ENCODE assay signal across 14 cellular contexts in genomic region chr4:11011249-11011648, GRCh38.
"Had no signal": no experiment of that assay in that cellular context is flagged by ENCODE, and none has a peak within 500 bp of the region (broad histone marks: within the 10 kb centered on the region; RNA-seq: fewer than 3 reads in every experiment).

No MANE protein-coding gene starts in this region.

- H3K27me3 Mint-ChIP-seq: activated CD4-positive, alpha-beta memory T cell treated with anti-CD3 and anti-CD28 coated beads for 36 hours; activated naive CD4-positive, alpha-beta T cell treated with anti-CD3 and anti-CD28 coated beads, Interleukin-2, amount 10 ng/mL, durations not matched to agents 7 days and 5 days; activated T-cell treated with anti-CD3 and anti-CD28 coated beads, Interleukin-2, amount 50 U/mL, for 24 hours had no signal

- H3K4me1 ChIP-seq: esophagus squamous epithelium, left ventricle myocardium inferior, parathyroid adenoma, stomach, testis had no signal

- H3K4me3 Mint-ChIP-seq: activated CD4-positive, alpha-beta memory T cell treated with anti-CD3 and anti-CD28 coated beads for 36 hours; activated naive CD4-positive, alpha-beta T cell treated with anti-CD3 and anti-CD28 coated beads, Interleukin-2, amount 10 ng/mL, durations not matched to agents 7 days and 5 days; activated T-cell treated with anti-CD3 and anti-CD28 coated beads, Interleukin-2, amount 50 U/mL, for 24 hours; memory B cell; naive thymus-derived CD8-positive, alpha-beta T cell had no signal

- DNase-seq: activated CD4-positive, alpha-beta memory T cell treated with anti-CD3 and anti-CD28 coated beads for 36 hours; activated naive CD4-positive, alpha-beta T cell treated with anti-CD3 and anti-CD28 coated beads, Interleukin-2, amount 10 ng/mL, durations not matched to agents 7 days and 5 days; activated T-cell treated with anti-CD3 and anti-CD28 coated beads, Interleukin-2, amount 50 U/mL, for 24 hours; esophagus squamous epithelium; hippocampal formation; left ventricle myocardium inferior; mucosa of descending colon; naive thymus-derived CD8-positive, alpha-beta T cell; stimulated activated CD4-positive, alpha-beta T cell treated with anti-CD3 and anti-CD28 coated beads, Interleukin-1b, Interleukin-23, amount 100 ng/mL, for 48 hours; stomach; testis; WERI-Rb-1 had no signal

- H3K9me3 Mint-ChIP-seq: activated CD4-positive, alpha-beta memory T cell treated with anti-CD3 and anti-CD28 coated beads for 36 hours; activated T-cell treated with anti-CD3 and anti-CD28 coated beads, Interleukin-2, amount 50 U/mL, for 24 hours had no signal

- H3K9ac ChIP-seq: parathyroid adenoma had no signal

- H3K27me3 ChIP-seq: esophagus squamous epithelium, stomach, testis had no signal

- H3K79me2 ChIP-seq: parathyroid adenoma had no signal

- ATAC-seq: mucosa of descending colon; naive thymus-derived CD8-positive, alpha-beta T cell had no signal

- H3K36me3 Mint-ChIP-seq: activated CD4-positive, alpha-beta memory T cell treated with anti-CD3 and anti-CD28 coated beads for 36 hours; activated naive CD4-positive, alpha-beta T cell treated with anti-CD3 and anti-CD28 coated beads, Interleukin-2, amount 10 ng/mL, durations not matched to agents 7 days and 5 days; naive thymus-derived CD8-positive, alpha-beta T cell had no signal

- H3K27ac Mint-ChIP-seq: activated CD4-positive, alpha-beta memory T cell treated with anti-CD3 and anti-CD28 coated beads for 36 hours; activated naive CD4-positive, alpha-beta T cell treated with anti-CD3 and anti-CD28 coated beads, Interleukin-2, amount 10 ng/mL, durations not matched to agents 7 days and 5 days; activated T-cell treated with anti-CD3 and anti-CD28 coated beads, Interleukin-2, amount 50 U/mL, for 24 hours; memory B cell; naive thymus-derived CD8-positive, alpha-beta T cell had no signal

- H3K4me1 Mint-ChIP-seq: activated naive CD4-positive, alpha-beta T cell treated with anti-CD3 and anti-CD28 coated beads, Interleukin-2, amount 10 ng/mL, durations not matched to agents 7 days and 5 days; naive thymus-derived CD8-positive, alpha-beta T cell had no signal

- H2AFZ ChIP-seq: parathyroid adenoma had no signal

- H3K27ac ChIP-seq: esophagus squamous epithelium, left ventricle myocardium inferior, parathyroid adenoma, stomach, testis, WERI-Rb-1 had no signal

- H3K9me3 ChIP-seq: esophagus squamous epithelium, mucosa of descending colon, testis had no signal
